In genomic region chr2:207385903-207386302, GRCh38 we compare ENCODE assay signal across 15 cellular contexts.
DNase-seq lines count a peak whose midpoint lies in the region; ATAC-seq and TF ChIP-seq lines count a peak whose summit lies in the region.
"Had no signal": no experiment of that assay in that cellular context is flagged by ENCODE, and none has a peak within 500 bp of the region (broad histone marks: within the 10 kb centered on the region; RNA-seq: fewer than 3 reads in every experiment).

No MANE protein-coding gene starts in this region.

- H3K27ac Mint-ChIP-seq in activated CD4-positive, alpha-beta T cell treated with anti-CD3 and anti-CD28 coated beads, Interleukin-2, amount 10 ng/mL, durations not matched to agents 24 days and 14 days: no peak overlapping the region
- H3K27ac Mint-ChIP-seq: activated naive CD4-positive, alpha-beta T cell treated with anti-CD3 and anti-CD28 coated beads, Interleukin-2, amount 50 U/mL, for 24 hours; T-helper 2 cell treated with Interferon-gamma antibody and Interleukin-4, amounts not matched to agents 5 μg/mL and 100 μg/mL, for 36 hours had no signal

- H3K4me1 ChIP-seq in HEK293 (ENCODE audit: control insufficient read depth, insufficient read depth, low read length): peaks cover 1% of the 10 kb centered on the region
- no peaks in the 10 kb centered on the region for H3K4me1 ChIP-seq in adipocyte (ENCODE audit: control insufficient read depth, insufficient read depth, low read length)
- H3K4me1 ChIP-seq: pancreas had no signal

- peaks cover 4% of the 10 kb centered on the region for H3K9me3 Mint-ChIP-seq in activated CD4-positive, alpha-beta T cell treated with anti-CD3 and anti-CD28 coated beads, Interleukin-2, amount 10 ng/mL, durations not matched to agents 24 days and 14 days

- DNase-seq in ACHN (peak; percentile 14), adipocyte (ENCODE audit: low read depth) (peak; percentile 54), fibroblast of villous mesenchyme (ENCODE audit: low read depth) (peak; percentile 45), NCI-H2107 (lab: John Stamatoyannopoulos, UW) (no peak), NCI-H774 (lab: John Stamatoyannopoulos, UW) (no peak)
- no peak for DNase-seq in activated CD4-positive, alpha-beta T cell treated with anti-CD3 and anti-CD28 coated beads, Interleukin-2, amount 10 ng/mL, durations not matched to agents 24 days and 14 days
- DNase-seq: BE2C, hippocampal formation, NCI-H2081, pancreas had no signal

- TF ChIP-seq CTCF in HEK293 (tag by site-specific recombination; IDR thresholded peaks at IDR 0.05) (no peak), fibroblast of villous mesenchyme (IDR thresholded peaks at IDR 0.05; ENCODE audit: insufficient read depth, low read depth, low read length) (no peak)

- H3K36me3 Mint-ChIP-seq in activated CD4-positive, alpha-beta T cell treated with anti-CD3 and anti-CD28 coated beads, Interleukin-2, amount 10 ng/mL, durations not matched to agents 24 days and 14 days (ENCODE audit: low read depth): no peaks in the 10 kb centered on the region

- H3K27ac ChIP-seq in HEK293 (ENCODE audit: extremely low read depth, low read depth, low read length): no peak overlapping the region
- H3K27ac ChIP-seq: pancreas had no signal

- H3K4me3 Mint-ChIP-seq in activated CD4-positive, alpha-beta T cell treated with anti-CD3 and anti-CD28 coated beads, Interleukin-2, amount 10 ng/mL, durations not matched to agents 24 days and 14 days: no peak overlapping the region
- H3K4me3 Mint-ChIP-seq: activated naive CD4-positive, alpha-beta T cell treated with anti-CD3 and anti-CD28 coated beads, Interleukin-2, amount 50 U/mL, for 24 hours; T-helper 2 cell treated with Interferon-gamma antibody and Interleukin-4, amounts not matched to agents 5 μg/mL and 100 μg/mL, for 36 hours had no signal

- H3K4me3 ChIP-seq in HEK293 (ENCODE audit: low read depth, low read length): no peak overlapping the region
- no peak overlapping the region for H3K4me3 ChIP-seq in adipocyte (ENCODE audit: low read length)
- H3K4me3 ChIP-seq in fibroblast of villous mesenchyme (ENCODE audit: low read depth, low read length): no peak overlapping the region
- H3K4me3 ChIP-seq: K562, pancreas had no signal

- intact Hi-C loops in activated CD4-positive, alpha-beta T cell treated with anti-CD3 and anti-CD28 coated beads, Interleukin-2, amount 10 ng/mL, durations not matched to agents 24 days and 14 days (cut with micrococcal nuclease): no loop called here

- peaks cover 2% of the 10 kb centered on the region for H3K4me1 Mint-ChIP-seq in activated CD4-positive, alpha-beta T cell treated with anti-CD3 and anti-CD28 coated beads, Interleukin-2, amount 10 ng/mL, durations not matched to agents 24 days and 14 days
- H3K4me1 Mint-ChIP-seq: activated naive CD4-positive, alpha-beta T cell treated with anti-CD3 and anti-CD28 coated beads, Interleukin-2, amount 50 U/mL, for 24 hours had no signal

- POLR2A ChIA-PET in HEK293 (lab: Yijun Ruan, JAX): no interaction called here

- no peak for ATAC-seq in GM18861 (IDR thresholded peaks at IDR 0.05; ENCODE audit: unreplicated experiment)
- ATAC-seq: K562, pancreas had no signal

- CTCF ChIA-PET in HEK293 (lab: Yijun Ruan, JAX): no interaction called here

- H3K27me3 Mint-ChIP-seq in activated CD4-positive, alpha-beta T cell treated with anti-CD3 and anti-CD28 coated beads, Interleukin-2, amount 10 ng/mL, durations not matched to agents 24 days and 14 days: no peaks in the 10 kb centered on the region
- H3K27me3 Mint-ChIP-seq: activated naive CD4-positive, alpha-beta T cell treated with anti-CD3 and anti-CD28 coated beads, Interleukin-2, amount 50 U/mL, for 24 hours had no signal

- no peaks in the 10 kb centered on the region for H3K36me3 ChIP-seq in HEK293 (ENCODE audit: control insufficient read depth in 2 of 2, insufficient read depth in 1 of 2, low read length in 2 of 2)
- H3K36me3 ChIP-seq in adipocyte (ENCODE audit: control insufficient read depth, insufficient read depth, low read length, severe bottlenecking): no peaks in the 10 kb centered on the region
- H3K36me3 ChIP-seq: BE2C, pancreas had no signal

- no peaks in the 10 kb centered on the region for H3K9me3 ChIP-seq in HEK293 (ENCODE audit: control insufficient read depth, insufficient read depth, low read depth, low read length)
- H3K9me3 ChIP-seq in adipocyte (ENCODE audit: control insufficient read depth, low read length): no peaks in the 10 kb centered on the region
- H3K9me3 ChIP-seq: pancreas had no signal

- H3K9ac ChIP-seq in adipocyte (ENCODE audit: low read length): no peak overlapping the region

- no peaks in the 10 kb centered on the region for H3K27me3 ChIP-seq in adipocyte (replicated peaks; ENCODE audit: control insufficient read depth, insufficient read depth, low read length)
- H3K27me3 ChIP-seq: BE2C, pancreas had no signal

- in situ Hi-C loops in ACHN (cut with HindIII; ENCODE audit: low pct_ligation_motif_present, low pct_unique_long_range_greater_than_20kb, low sequenced_read_pairs): no loop called here

TF ChIP-seq in HEK293, 187 proteins besides CTCF, POLR2A, EP300 and RAD21:
- TF ChIP-seq KLF17 (tag by site-specific recombination; IDR thresholded peaks at IDR 0.05) (no peak), ZNF335 (tag by site-specific recombination; conservative IDR thresholded peaks at IDR 0.05) (0 out of 2 replicates have a peak, but pooled peaks have one; percentile 16)

Comparison
In these comparisons a context has a peak if more than half of its experiments do, and no peak if none do; other contexts are left out.
1. DNase-seq: peak in ACHN (single experiment), adipocyte (single experiment) and fibroblast of villous mesenchyme (single experiment); none in activated CD4-positive, alpha-beta T cell treated with anti-CD3 and anti-CD28 coated beads, Interleukin-2, amount 10 ng/mL, durations not matched to agents 24 days and 14 days (single experiment), NCI-H2107 (single experiment) and NCI-H774 (single experiment).